Comparison of ENCODE assay signal across 27 cellular contexts in the genomic region with DNA sequence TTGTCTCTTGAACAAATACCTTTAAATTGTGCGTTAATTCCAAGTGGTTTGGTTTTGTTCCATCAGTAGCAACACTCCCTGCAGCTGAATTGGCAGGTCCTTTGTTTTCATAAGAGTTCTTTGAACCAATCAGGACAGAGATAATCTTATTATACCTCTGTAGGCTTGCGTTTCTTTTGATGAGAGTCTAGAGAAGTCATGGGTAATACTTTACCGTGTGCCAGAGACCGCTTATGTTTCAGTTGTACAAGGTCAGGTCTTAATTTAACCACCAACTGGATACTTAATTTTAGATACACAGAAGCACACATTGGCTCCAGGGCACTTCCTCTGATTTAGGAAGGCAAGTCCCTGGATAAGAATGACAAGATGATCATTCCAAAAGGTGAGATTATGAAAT. TPM values are rescaled to one million over a fixed set of nuclear protein-coding genes. Genes with fewer than 3 reads are reported as not detected.
A peak's percentile ranks its signal among the peaks of the same experiment; 100 is the strongest.
DNase-seq lines count a peak whose midpoint lies in the region; ATAC-seq, FAIRE-seq and TF ChIP-seq lines count a peak whose summit lies in the region.
"Had no signal": no experiment of that assay in that cellular context is flagged by ENCODE, and none has a peak within 500 bp of the region (broad histone marks: within the 10 kb centered on the region; RNA-seq: fewer than 3 reads in every experiment).

A gene (plus strand): TSS at position 292 of the 400 bp plus-strand sequence. CDS start 12,682 bp downstream, outside the sequence.

- H3K27me3 Mint-ChIP-seq in neural progenitor cell (ENCODE audit: insufficient read depth, low read depth) (no peaks in the 10 kb centered on the region), type B pancreatic cell (no peaks in the 10 kb centered on the region)

- no peak for TF ChIP-seq CTCF in neural progenitor cell (IDR thresholded peaks at IDR 0.05)
- no peak for TF ChIP-seq CTCF in type B pancreatic cell (conservative IDR thresholded peaks at IDR 0.05)
- no peak for TF ChIP-seq CTCF in pancreas (IDR thresholded peaks at IDR 0.05)

- H3K9me3 ChIP-seq in neural progenitor cell (ENCODE audit: low read depth) (no peaks in the 10 kb centered on the region), pancreas (no peaks in the 10 kb centered on the region)
- H3K9me3 ChIP-seq: ascending aorta, tibial artery had no signal

- intact Hi-C loops in Right ventricle myocardium superior (cut with DNase I) = no loop called here
- intact Hi-C loops in pancreas (cut with DNase I) = no loop called here

- H3K4me1 Mint-ChIP-seq in neural progenitor cell (peaks cover 8% of the 10 kb centered on the region), type B pancreatic cell (ENCODE audit: unreplicated experiment) (no peaks in the 10 kb centered on the region)
- H3K4me1 Mint-ChIP-seq: activated CD4-positive, alpha-beta T cell treated with anti-CD3 and anti-CD28 coated beads, Interleukin-2, amount 10 ng/mL, durations not matched to agents 24 days and 14 days; CD4-positive, CD25-positive, alpha-beta regulatory T cell had no signal

- H3K27ac ChIP-seq in neural progenitor cell (no peak within 1 kb of the TSS), pancreas (no peak within 1 kb of the TSS)
- H3K27ac ChIP-seq: ascending aorta, epithelial cell of prostate, KMS-11, tibial artery had no signal

- H3K36me3 Mint-ChIP-seq in neural progenitor cell (no peaks in the 10 kb centered on the region), type B pancreatic cell (no peaks in the 10 kb centered on the region)
- H3K36me3 Mint-ChIP-seq: activated naive CD4-positive, alpha-beta T cell treated with anti-CD3 and anti-CD28 coated beads, Interleukin-2, amount 50 U/mL, for 72 hours; CD4-positive, CD25-positive, alpha-beta regulatory T cell had no signal

- no peaks in the 10 kb centered on the region for H3F3A ChIP-seq in neural progenitor cell (ENCODE audit: low read depth)

- H3K36me3 ChIP-seq in neural progenitor cell (no peaks in the 10 kb centered on the region), pancreas (no peaks in the 10 kb centered on the region)
- H3K36me3 ChIP-seq: ascending aorta, tibial artery had no signal

- no peak for FAIRE-seq in pancreas (lab: Jason Lieb, UNC)
- FAIRE-seq: kidney had no signal

- ATAC-seq in Right ventricle myocardium superior (ENCODE audit: poor library complexity) (peak; percentile 88), pancreas (no peak), HG03108 (IDR thresholded peaks at IDR 0.05; ENCODE audit: unreplicated experiment) (no peak)
- ATAC-seq: activated naive CD4-positive, alpha-beta T cell treated with anti-CD3 and anti-CD28 coated beads, Interleukin-2, amount 50 U/mL, for 72 hours had no signal

- H3K9ac ChIP-seq in neural progenitor cell = no peak within 1 kb of the TSS
- H3K9ac ChIP-seq: KMS-11 had no signal

- no peaks in the 10 kb centered on the region for H3K79me2 ChIP-seq in neural progenitor cell (ENCODE audit: low read depth)

- H3K27me3 ChIP-seq in neural progenitor cell = no peaks in the 10 kb centered on the region
- peaks cover 0 to 4% (median 0%) of the 10 kb centered on the region in 4 donors for H3K27me3 ChIP-seq in pancreas
- H3K27me3 ChIP-seq: ascending aorta, tibial artery had no signal

- no peaks in the 10 kb centered on the region for H3K9me3 Mint-ChIP-seq in neural progenitor cell
- H3K9me3 Mint-ChIP-seq in type B pancreatic cell = no peaks in the 10 kb centered on the region
- H3K9me3 Mint-ChIP-seq: activated CD4-positive, alpha-beta T cell treated with anti-CD3 and anti-CD28 coated beads, Interleukin-2, amount 10 ng/mL, durations not matched to agents 24 days and 14 days; activated naive CD4-positive, alpha-beta T cell treated with anti-CD3 and anti-CD28 coated beads, Interleukin-2, amount 50 U/mL, for 72 hours; CD4-positive, CD25-positive, alpha-beta regulatory T cell; H9; stimulated activated naive CD8-positive, alpha-beta T cell treated with anti-CD3 and anti-CD28 coated beads, Interleukin-15, Interleukin-2, amounts not matched to agents 100 ng/mL and 50 ng/mL, for 24 hours had no signal

- no peak within 1 kb of the TSS for H3K4me3 ChIP-seq in neural progenitor cell
- no peak within 1 kb of the TSS for H3K4me3 ChIP-seq in pancreas
- H3K4me3 ChIP-seq: ascending aorta, tibial artery had no signal

- no peak within 1 kb of the TSS for H3K4me3 Mint-ChIP-seq in neural progenitor cell
- H3K4me3 Mint-ChIP-seq in type B pancreatic cell = no peak within 1 kb of the TSS
- H3K4me3 Mint-ChIP-seq: activated CD4-positive, alpha-beta T cell treated with anti-CD3 and anti-CD28 coated beads, Interleukin-2, amount 10 ng/mL, durations not matched to agents 24 days and 14 days; CD4-positive, CD25-positive, alpha-beta regulatory T cell; H9; stimulated activated naive CD8-positive, alpha-beta T cell treated with anti-CD3 and anti-CD28 coated beads, Interleukin-15, Interleukin-2, amounts not matched to agents 100 ng/mL and 50 ng/mL, for 24 hours had no signal

- H3K27ac Mint-ChIP-seq in neural progenitor cell = no peak within 1 kb of the TSS
- no peak within 1 kb of the TSS for H3K27ac Mint-ChIP-seq in type B pancreatic cell
- H3K27ac Mint-ChIP-seq: activated CD4-positive, alpha-beta T cell treated with anti-CD3 and anti-CD28 coated beads, Interleukin-2, amount 10 ng/mL, durations not matched to agents 24 days and 14 days; activated naive CD4-positive, alpha-beta T cell treated with anti-CD3 and anti-CD28 coated beads, Interleukin-2, amount 50 U/mL, for 72 hours; CD4-positive, CD25-positive, alpha-beta regulatory T cell; H9; stimulated activated naive CD8-positive, alpha-beta T cell treated with anti-CD3 and anti-CD28 coated beads, Interleukin-15, Interleukin-2, amounts not matched to agents 100 ng/mL and 50 ng/mL, for 24 hours had no signal

- H2AFZ ChIP-seq in neural progenitor cell (replicated peaks) = no peak within 1 kb of the TSS

- no peaks in the 10 kb centered on the region for H4K20me1 ChIP-seq in neural progenitor cell (ENCODE audit: low read depth)

- DNase-seq in NCI-H1417 (lab: John Stamatoyannopoulos, UW) = peak in 2 of 3 experiments; percentile 34 to 77
- DNase-seq in NCI-H748 (lab: John Stamatoyannopoulos, UW; ENCODE audit: unreplicated experiment) = peak; percentile 65
- DNase-seq in Right ventricle myocardium superior = no peak
- peak; percentile 55 for DNase-seq in neural progenitor cell (ENCODE audit: low spot score)
- no peak for DNase-seq in NCI-H128 (lab: John Stamatoyannopoulos, UW; ENCODE audit: unreplicated experiment)
- DNase-seq in type B pancreatic cell (ENCODE audit: extremely low spot score, unreplicated experiment) = no peak
- DNase-seq in pancreas = no peak
- DNase-seq: activated CD4-positive, alpha-beta T cell treated with anti-CD3 and anti-CD28 coated beads, Interleukin-2, amount 10 ng/mL, durations not matched to agents 24 days and 14 days; CD4-positive, CD25-positive, alpha-beta regulatory T cell; cerebellar nuclear complex; GF-D8; H9; kidney; NCI-H2171 treated with DMSO at 0.1 percent for 48 hours; NCI-H774; tibial artery had no signal

- 70 to 73% methylated on average over 4 of the region's 4 CpGs for WGBS in pancreas, 2 donors

- H3K4me2 ChIP-seq in neural progenitor cell = peak within 1 kb of the TSS; percentile 54
- H3K4me2 ChIP-seq: KMS-11 had no signal

- peaks cover 14% of the 10 kb centered on the region for H3K4me1 ChIP-seq in neural progenitor cell
- no peaks in the 10 kb centered on the region for H3K4me1 ChIP-seq in pancreas
- H3K4me1 ChIP-seq: ascending aorta, tibial artery had no signal

RNA-seq across cellular contexts. Expression of the gene that starts here (rescaled TPM):
- total RNA-seq in Right ventricle myocardium superior (78.6 TPM), neural progenitor cell (ENCODE audit: low replicate concordance) (not detected in 2 replicates), type B pancreatic cell (ENCODE audit: low replicate concordance) (not detected in 2 replicates), pancreas (under 1 TPM in 1 of 6 donors, not detected in 5; 0.04 TPM)
- not detected for polyA plus RNA-seq in pancreas
- total RNA-seq: activated CD4-positive, alpha-beta T cell treated with anti-CD3 and anti-CD28 coated beads, Interleukin-2, amount 10 ng/mL, durations not matched to agents 24 days and 14 days; activated naive CD4-positive, alpha-beta T cell treated with anti-CD3 and anti-CD28 coated beads, Interleukin-2, amount 50 U/mL, for 72 hours; ascending aorta; CD4-positive, CD25-positive, alpha-beta regulatory T cell; fibroblast of villous mesenchyme; H9; HT-29; kidney; lung microvascular endothelial cell; SK-MEL-5; T-helper 2 cell treated with Interferon-gamma antibody and Interleukin-4, amounts not matched to agents 100 ng/mL and 5 ng/mL, for 36 hours had no signal

Comparison
In these comparisons a context has a peak if more than half of its experiments do, and no peak if none do; other contexts are left out.
1. RNA of the gene that starts here (total RNA-seq): 78.6 TPM in Right ventricle myocardium superior (single experiment); not detected in neural progenitor cell, not detected in type B pancreatic cell and 0.04 TPM in pancreas; every median in the first group is over 10 times any median in the second.
2. Peak in DNase-seq and H3K4me2 ChIP-seq in neural progenitor cell; RNA of the gene not detected or under 1 TPM.
3. DNase-seq: peak in NCI-H1417 (2 of 3) and NCI-H748 (single experiment); none in Right ventricle myocardium superior (single experiment), NCI-H128 (single experiment), type B pancreatic cell (single experiment) and pancreas (0 of 6).